Comparison of ENCODE assay signal across 8 cellular contexts in genomic region chr6:70668499-70668812, GRCh38.
A peak's percentile ranks its signal among the peaks of the same experiment; 100 is the strongest.
DNase-seq lines count a peak whose midpoint lies in the region; ATAC-seq and TF ChIP-seq lines count a peak whose summit lies in the region.

No MANE protein-coding gene starts in this region.

- H3K9me3 ChIP-seq in BLaER1, result no peaks in the 10 kb centered on the region
- no peaks in the 10 kb centered on the region for H3K9me3 ChIP-seq in effector memory CD4-positive, alpha-beta T cell (ENCODE audit: control insufficient read depth, low read length)

- H3K9ac ChIP-seq in BLaER1, result peak overlapping the region; percentile 87

- TF ChIP-seq CTCF in nephron progenitor cell (IDR thresholded peaks at IDR 0.05), result no peak

- peaks cover 28% of the 10 kb centered on the region for H3K4me1 Mint-ChIP-seq in nephron progenitor cell

- peaks cover 4% of the 10 kb centered on the region for H3K9me3 Mint-ChIP-seq in nephron progenitor cell

- no peak overlapping the region for H3K27ac Mint-ChIP-seq in nephron progenitor cell

- H3K4me2 ChIP-seq in BLaER1, result peak overlapping the region; percentile 80

- H3K4me1 ChIP-seq in BLaER1, result peaks cover 35% of the 10 kb centered on the region
- H3K4me1 ChIP-seq in effector memory CD4-positive, alpha-beta T cell (ENCODE audit: control insufficient read depth, insufficient read depth, low read length, poor library complexity, severe bottlenecking), result peaks cover 12% of the 10 kb centered on the region

- H3K36me3 ChIP-seq in BLaER1, result peaks cover 9% of the 10 kb centered on the region
- H3K36me3 ChIP-seq in effector memory CD4-positive, alpha-beta T cell (ENCODE audit: control insufficient read depth, insufficient read depth, low read length), result no peaks in the 10 kb centered on the region

- H4K20me1 ChIP-seq in BLaER1, result peaks cover 53% of the 10 kb centered on the region

- H3K27me3 Mint-ChIP-seq in nephron progenitor cell (ENCODE audit: low read depth, poor library complexity), result peaks cover 19% of the 10 kb centered on the region

- DNase-seq in OCI-M1 (lab: John Stamatoyannopoulos, UW) (peak; percentile 58), nephron progenitor cell (no peak), C1 segment of cervical spinal cord (lab: John Stamatoyannopoulos, UW) (no peak)
- DNase-seq in effector memory CD4-positive, alpha-beta T cell, result peak in 1 of 3 donors; percentile 39

- peak overlapping the region; percentile 82 for H3K4me3 ChIP-seq in BLaER1
- H3K4me3 ChIP-seq in effector memory CD4-positive, alpha-beta T cell (ENCODE audit: insufficient read depth, low read depth, low read length, poor library complexity, severe bottlenecking), result peak overlapping the region; percentile 82

- H3K27me3 ChIP-seq in BLaER1, result no peaks in the 10 kb centered on the region
- H3K27me3 ChIP-seq in effector memory CD4-positive, alpha-beta T cell (replicated peaks; ENCODE audit: control insufficient read depth, insufficient read depth, low read length, poor library complexity, severe bottlenecking), result no peaks in the 10 kb centered on the region

- ATAC-seq in GM19463 (IDR thresholded peaks at IDR 0.05; ENCODE audit: unreplicated experiment) (peak; percentile 54), GM21737 (IDR thresholded peaks at IDR 0.05; ENCODE audit: unreplicated experiment) (no peak), HG02870 (IDR thresholded peaks at IDR 0.05; ENCODE audit: unreplicated experiment) (no peak)

- H3K4me3 Mint-ChIP-seq in nephron progenitor cell, result peak overlapping the region; percentile 91

- H3K36me3 Mint-ChIP-seq in nephron progenitor cell (ENCODE audit: low read depth), result no peaks in the 10 kb centered on the region

- H3K27ac ChIP-seq in BLaER1, result peak overlapping the region; percentile 87
- H3K27ac ChIP-seq in effector memory CD4-positive, alpha-beta T cell (ENCODE audit: insufficient read depth, low read length, poor library complexity, severe bottlenecking), result peak overlapping the region; percentile 78
